ENCODE assay signal across 1 cellular context in the genomic region with DNA sequence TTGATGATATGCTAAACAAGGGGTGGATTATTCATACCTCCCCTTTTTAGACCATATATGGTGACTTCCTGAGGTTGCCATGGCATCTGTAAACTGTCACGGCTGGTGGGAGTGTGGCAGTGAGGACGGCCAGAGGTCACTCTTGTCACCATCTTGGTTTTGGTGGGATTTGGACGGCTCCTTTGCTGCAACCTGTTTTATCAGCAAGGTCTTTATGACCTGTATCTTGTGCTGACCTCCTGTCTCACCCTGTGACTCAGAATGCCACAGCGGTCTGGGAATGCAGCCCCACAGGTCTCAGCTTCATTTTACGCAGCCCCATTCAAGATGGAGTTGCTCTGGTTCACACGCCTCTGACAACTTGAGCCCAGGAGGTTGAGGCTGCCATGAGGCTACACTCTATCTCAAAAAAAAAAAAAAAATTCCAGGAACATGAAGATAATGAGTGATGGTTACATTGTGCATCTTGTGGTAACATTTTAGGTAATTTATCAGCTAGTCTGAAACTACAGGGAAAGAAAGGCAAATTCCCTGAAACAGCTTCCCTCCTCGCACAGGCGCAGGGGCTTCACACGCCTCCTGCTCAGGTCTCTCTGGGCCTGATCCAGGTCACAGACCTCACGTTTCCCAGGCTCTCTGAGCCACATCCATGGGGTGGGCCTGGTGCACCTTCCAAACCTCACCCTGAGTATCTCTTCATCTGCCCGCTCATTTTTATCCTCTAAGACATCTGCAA.
A peak's percentile ranks its signal among the peaks of the same experiment; 100 is the strongest.
TF ChIP-seq lines count a peak whose summit lies in the region.

No MANE protein-coding gene starts in this region.

TF ChIP-seq in K562, 482 proteins besides CTCF, POLR2A, EP300 and RAD21 (continued from another document):
- TF ChIP-seq TEAD1 (CRISPR knock-in tag; IDR thresholded peaks at IDR 0.05) (peak in 1 of 2 experiments; percentile 99; a peak in 2 of 4 replicates), E2F3 (CRISPR knock-in tag; IDR thresholded peaks at IDR 0.05) (peak; percentile 99), ADNP (tag; IDR thresholded peaks at IDR 0.05) (peak; percentile 19; the same call in 1 of the 2 replicates), RNF2 (IDR thresholded peaks at IDR 0.05) (peak; percentile 50; the same call in 1 of the 2 replicates), HSF4 (CRISPR knock-in tag; IDR thresholded peaks at IDR 0.05; ENCODE audit: borderline replicate concordance) (peak; percentile 98), RBBP5 (IDR thresholded peaks at IDR 0.05; ENCODE audit: borderline replicate concordance, insufficient read depth, low read length, poor library complexity, severe bottlenecking) (no peak), ZNF76 (CRISPR knock-in tag; IDR thresholded peaks at IDR 0.05; ENCODE audit: borderline replicate concordance) (peak; percentile 98), HIVEP1 (CRISPR knock-in tag; IDR thresholded peaks at IDR 0.05) (peak; percentile 98), CXXC5 (CRISPR knock-in tag; IDR thresholded peaks at IDR 0.05) (peak; percentile 98), PHF8 (IDR thresholded peaks at IDR 0.05; ENCODE audit: borderline replicate concordance, low read length) (no peak), NR2F6 (CRISPR knock-in tag; IDR thresholded peaks at IDR 0.05) (peak; percentile 92), GABPB2 (CRISPR knock-in tag; conservative IDR thresholded peaks at IDR 0.05) (0 out of 2 replicates have a peak, but pooled peaks have one; percentile 15), IFI16 (CRISPR knock-in tag; IDR thresholded peaks at IDR 0.05) (peak; percentile 96), ELF4 (CRISPR knock-in tag; IDR thresholded peaks at IDR 0.05) (peak; percentile 98), GATAD2B (IDR thresholded peaks at IDR 0.05; ENCODE audit: borderline replicate concordance) (no peak), NR1H2 (CRISPR knock-in tag; IDR thresholded peaks at IDR 0.05) (no peak), TCF7L2 (IDR thresholded peaks at IDR 0.05; ENCODE audit: low read depth, low read length) (no peak), FOXP1 (CRISPR knock-in tag; IDR thresholded peaks at IDR 0.05) (no peak), SOX6 (IDR thresholded peaks at IDR 0.05) (no peak), FOXJ2 (tag; IDR thresholded peaks at IDR 0.05) (0 out of 2 replicates have a peak, but pooled peaks have one; percentile 41), RBM34 (IDR thresholded peaks at IDR 0.05; ENCODE audit: borderline replicate concordance, insufficient read depth, low read length) (no peak), ZNF165 (CRISPR knock-in tag; IDR thresholded peaks at IDR 0.05; ENCODE audit: borderline replicate concordance) (peak; percentile 98), NFIC (IDR thresholded peaks at IDR 0.05) (no peak), RHOXF2B (CRISPR knock-in tag; conservative IDR thresholded peaks at IDR 0.05) (peak; percentile 96), SMAD3 (CRISPR knock-in tag; conservative IDR thresholded peaks at IDR 0.05) (peak; percentile 99), RBM17 (IDR thresholded peaks at IDR 0.05; ENCODE audit: borderline replicate concordance, low read depth, low read length) (no peak), ILK (tag; IDR thresholded peaks at IDR 0.05; ENCODE audit: borderline replicate concordance, low read depth) (peak; percentile 93), MCM7 (IDR thresholded peaks at IDR 0.05) (no peak), MTA1 (IDR thresholded peaks at IDR 0.05; ENCODE audit: borderline replicate concordance) (peak; percentile 72), POU5F1 (IDR thresholded peaks at IDR 0.05; ENCODE audit: borderline replicate concordance, low read depth, low read length, partially characterized antibody) (no peak), L3MBTL2 (IDR thresholded peaks at IDR 0.05) (peak; percentile 45; the same call in 1 of the 2 replicates), ZNF217 (CRISPR knock-in tag; IDR thresholded peaks at IDR 0.05) (no peak), ZBTB17 (CRISPR knock-in tag; IDR thresholded peaks at IDR 0.05) (peak; percentile 95), ETV6 (IDR thresholded peaks at IDR 0.05; ENCODE audit: borderline replicate concordance in 1 of 2, low read depth in 2 of 2, low read length in 1 of 2) (no peak), ETV6 (CRISPR knock-in tag; IDR thresholded peaks at IDR 0.05; ENCODE audit: borderline replicate concordance) (no peak)
- TF ChIP-seq, protein P1, sequence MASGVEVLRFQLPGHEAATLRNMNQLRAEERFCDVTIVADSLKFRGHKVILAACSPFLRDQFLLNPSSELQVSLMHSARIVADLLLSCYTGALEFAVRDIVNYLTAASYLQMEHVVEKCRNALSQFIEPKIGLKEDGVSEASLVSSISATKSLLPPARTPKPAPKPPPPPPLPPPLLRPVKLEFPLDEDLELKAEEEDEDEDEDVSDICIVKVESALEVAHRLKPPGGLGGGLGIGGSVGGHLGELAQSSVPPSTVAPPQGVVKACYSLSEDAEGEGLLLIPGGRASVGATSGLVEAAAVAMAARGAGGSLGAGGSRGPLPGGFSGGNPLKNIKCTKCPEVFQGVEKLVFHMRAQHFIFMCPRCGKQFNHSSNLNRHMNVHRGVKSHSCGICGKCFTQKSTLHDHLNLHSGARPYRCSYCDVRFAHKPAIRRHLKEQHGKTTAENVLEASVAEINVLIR (CRISPR knock-in tag; IDR thresholded peaks at IDR 0.05) = peak; percentile 92
- TF ChIP-seq, protein P2, sequence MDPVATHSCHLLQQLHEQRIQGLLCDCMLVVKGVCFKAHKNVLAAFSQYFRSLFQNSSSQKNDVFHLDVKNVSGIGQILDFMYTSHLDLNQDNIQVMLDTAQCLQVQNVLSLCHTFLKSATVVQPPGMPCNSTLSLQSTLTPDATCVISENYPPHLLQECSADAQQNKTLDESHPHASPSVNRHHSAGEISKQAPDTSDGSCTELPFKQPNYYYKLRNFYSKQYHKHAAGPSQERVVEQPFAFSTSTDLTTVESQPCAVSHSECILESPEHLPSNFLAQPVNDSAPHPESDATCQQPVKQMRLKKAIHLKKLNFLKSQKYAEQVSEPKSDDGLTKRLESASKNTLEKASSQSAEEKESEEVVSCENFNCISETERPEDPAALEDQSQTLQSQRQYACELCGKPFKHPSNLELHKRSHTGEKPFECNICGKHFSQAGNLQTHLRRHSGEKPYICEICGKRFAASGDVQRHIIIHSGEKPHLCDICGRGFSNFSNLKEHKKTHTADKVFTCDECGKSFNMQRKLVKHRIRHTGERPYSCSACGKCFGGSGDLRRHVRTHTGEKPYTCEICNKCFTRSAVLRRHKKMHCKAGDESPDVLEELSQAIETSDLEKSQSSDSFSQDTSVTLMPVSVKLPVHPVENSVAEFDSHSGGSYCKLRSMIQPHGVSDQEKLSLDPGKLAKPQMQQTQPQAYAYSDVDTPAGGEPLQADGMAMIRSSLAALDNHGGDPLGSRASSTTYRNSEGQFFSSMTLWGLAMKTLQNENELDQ (CRISPR knock-in tag; IDR thresholded peaks at IDR 0.05; ENCODE audit: borderline replicate concordance) = no peak
- TF ChIP-seq, protein P3, sequence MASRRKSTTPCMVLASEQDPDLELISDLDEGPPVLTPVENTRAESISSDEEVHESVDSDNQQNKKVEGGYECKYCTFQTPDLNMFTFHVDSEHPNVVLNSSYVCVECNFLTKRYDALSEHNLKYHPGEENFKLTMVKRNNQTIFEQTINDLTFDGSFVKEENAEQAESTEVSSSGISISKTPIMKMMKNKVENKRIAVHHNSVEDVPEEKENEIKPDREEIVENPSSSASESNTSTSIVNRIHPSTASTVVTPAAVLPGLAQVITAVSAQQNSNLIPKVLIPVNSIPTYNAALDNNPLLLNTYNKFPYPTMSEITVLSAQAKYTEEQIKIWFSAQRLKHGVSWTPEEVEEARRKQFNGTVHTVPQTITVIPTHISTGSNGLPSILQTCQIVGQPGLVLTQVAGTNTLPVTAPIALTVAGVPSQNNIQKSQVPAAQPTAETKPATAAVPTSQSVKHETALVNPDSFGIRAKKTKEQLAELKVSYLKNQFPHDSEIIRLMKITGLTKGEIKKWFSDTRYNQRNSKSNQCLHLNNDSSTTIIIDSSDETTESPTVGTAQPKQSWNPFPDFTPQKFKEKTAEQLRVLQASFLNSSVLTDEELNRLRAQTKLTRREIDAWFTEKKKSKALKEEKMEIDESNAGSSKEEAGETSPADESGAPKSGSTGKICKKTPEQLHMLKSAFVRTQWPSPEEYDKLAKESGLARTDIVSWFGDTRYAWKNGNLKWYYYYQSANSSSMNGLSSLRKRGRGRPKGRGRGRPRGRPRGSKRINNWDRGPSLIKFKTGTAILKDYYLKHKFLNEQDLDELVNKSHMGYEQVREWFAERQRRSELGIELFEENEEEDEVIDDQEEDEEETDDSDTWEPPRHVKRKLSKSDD (conservative IDR thresholded peaks at IDR 0.05; ENCODE audit: low read length) = no peak
- TF ChIP-seq, protein P4, sequence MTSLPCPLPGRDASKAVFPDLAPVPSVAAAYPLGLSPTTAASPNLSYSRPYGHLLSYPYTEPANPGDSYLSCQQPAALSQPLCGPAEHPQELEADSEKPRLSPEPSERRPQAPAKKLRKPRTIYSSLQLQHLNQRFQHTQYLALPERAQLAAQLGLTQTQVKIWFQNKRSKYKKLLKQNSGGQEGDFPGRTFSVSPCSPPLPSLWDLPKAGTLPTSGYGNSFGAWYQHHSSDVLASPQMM (CRISPR knock-in tag; IDR thresholded peaks at IDR 0.05) = no peak
- TF ChIP-seq, protein P5, sequence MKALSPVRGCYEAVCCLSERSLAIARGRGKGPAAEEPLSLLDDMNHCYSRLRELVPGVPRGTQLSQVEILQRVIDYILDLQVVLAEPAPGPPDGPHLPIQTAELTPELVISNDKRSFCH (CRISPR knock-in tag; IDR thresholded peaks at IDR 0.05) = peak; percentile 96
- TF ChIP-seq, protein P5 (tag; IDR thresholded peaks at IDR 0.05) = peak; percentile 100
- TF ChIP-seq, protein P6, sequence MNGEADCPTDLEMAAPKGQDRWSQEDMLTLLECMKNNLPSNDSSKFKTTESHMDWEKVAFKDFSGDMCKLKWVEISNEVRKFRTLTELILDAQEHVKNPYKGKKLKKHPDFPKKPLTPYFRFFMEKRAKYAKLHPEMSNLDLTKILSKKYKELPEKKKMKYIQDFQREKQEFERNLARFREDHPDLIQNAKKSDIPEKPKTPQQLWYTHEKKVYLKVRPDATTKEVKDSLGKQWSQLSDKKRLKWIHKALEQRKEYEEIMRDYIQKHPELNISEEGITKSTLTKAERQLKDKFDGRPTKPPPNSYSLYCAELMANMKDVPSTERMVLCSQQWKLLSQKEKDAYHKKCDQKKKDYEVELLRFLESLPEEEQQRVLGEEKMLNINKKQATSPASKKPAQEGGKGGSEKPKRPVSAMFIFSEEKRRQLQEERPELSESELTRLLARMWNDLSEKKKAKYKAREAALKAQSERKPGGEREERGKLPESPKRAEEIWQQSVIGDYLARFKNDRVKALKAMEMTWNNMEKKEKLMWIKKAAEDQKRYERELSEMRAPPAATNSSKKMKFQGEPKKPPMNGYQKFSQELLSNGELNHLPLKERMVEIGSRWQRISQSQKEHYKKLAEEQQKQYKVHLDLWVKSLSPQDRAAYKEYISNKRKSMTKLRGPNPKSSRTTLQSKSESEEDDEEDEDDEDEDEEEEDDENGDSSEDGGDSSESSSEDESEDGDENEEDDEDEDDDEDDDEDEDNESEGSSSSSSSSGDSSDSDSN (IDR thresholded peaks at IDR 0.05; ENCODE audit: borderline replicate concordance in 1 of 2, low read depth in 2 of 2, low read length in 2 of 2) = no peak
- TF ChIP-seq, protein P7, sequence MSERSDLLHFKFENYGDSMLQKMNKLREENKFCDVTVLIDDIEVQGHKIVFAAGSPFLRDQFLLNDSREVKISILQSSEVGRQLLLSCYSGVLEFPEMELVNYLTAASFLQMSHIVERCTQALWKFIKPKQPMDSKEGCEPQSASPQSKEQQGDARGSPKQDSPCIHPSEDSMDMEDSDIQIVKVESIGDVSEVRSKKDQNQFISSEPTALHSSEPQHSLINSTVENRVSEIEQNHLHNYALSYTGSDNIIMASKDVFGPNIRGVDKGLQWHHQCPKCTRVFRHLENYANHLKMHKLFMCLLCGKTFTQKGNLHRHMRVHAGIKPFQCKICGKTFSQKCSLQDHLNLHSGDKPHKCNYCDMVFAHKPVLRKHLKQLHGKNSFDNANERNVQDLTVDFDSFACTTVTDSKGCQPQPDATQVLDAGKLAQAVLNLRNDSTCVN (CRISPR knock-in tag; IDR thresholded peaks at IDR 0.05) = peak; percentile 98
- TF ChIP-seq, protein P8, sequence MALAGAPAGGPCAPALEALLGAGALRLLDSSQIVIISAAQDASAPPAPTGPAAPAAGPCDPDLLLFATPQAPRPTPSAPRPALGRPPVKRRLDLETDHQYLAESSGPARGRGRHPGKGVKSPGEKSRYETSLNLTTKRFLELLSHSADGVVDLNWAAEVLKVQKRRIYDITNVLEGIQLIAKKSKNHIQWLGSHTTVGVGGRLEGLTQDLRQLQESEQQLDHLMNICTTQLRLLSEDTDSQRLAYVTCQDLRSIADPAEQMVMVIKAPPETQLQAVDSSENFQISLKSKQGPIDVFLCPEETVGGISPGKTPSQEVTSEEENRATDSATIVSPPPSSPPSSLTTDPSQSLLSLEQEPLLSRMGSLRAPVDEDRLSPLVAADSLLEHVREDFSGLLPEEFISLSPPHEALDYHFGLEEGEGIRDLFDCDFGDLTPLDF (CRISPR knock-in tag; IDR thresholded peaks at IDR 0.05) = no peak
- TF ChIP-seq, protein P9, sequence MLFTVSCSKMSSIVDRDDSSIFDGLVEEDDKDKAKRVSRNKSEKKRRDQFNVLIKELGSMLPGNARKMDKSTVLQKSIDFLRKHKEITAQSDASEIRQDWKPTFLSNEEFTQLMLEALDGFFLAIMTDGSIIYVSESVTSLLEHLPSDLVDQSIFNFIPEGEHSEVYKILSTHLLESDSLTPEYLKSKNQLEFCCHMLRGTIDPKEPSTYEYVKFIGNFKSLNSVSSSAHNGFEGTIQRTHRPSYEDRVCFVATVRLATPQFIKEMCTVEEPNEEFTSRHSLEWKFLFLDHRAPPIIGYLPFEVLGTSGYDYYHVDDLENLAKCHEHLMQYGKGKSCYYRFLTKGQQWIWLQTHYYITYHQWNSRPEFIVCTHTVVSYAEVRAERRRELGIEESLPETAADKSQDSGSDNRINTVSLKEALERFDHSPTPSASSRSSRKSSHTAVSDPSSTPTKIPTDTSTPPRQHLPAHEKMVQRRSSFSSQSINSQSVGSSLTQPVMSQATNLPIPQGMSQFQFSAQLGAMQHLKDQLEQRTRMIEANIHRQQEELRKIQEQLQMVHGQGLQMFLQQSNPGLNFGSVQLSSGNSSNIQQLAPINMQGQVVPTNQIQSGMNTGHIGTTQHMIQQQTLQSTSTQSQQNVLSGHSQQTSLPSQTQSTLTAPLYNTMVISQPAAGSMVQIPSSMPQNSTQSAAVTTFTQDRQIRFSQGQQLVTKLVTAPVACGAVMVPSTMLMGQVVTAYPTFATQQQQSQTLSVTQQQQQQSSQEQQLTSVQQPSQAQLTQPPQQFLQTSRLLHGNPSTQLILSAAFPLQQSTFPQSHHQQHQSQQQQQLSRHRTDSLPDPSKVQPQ (CRISPR knock-in tag; IDR thresholded peaks at IDR 0.05; ENCODE audit: borderline replicate concordance) = peak; percentile 79; the same call in 1 of the 2 replicates
- TF ChIP-seq, protein P10, sequence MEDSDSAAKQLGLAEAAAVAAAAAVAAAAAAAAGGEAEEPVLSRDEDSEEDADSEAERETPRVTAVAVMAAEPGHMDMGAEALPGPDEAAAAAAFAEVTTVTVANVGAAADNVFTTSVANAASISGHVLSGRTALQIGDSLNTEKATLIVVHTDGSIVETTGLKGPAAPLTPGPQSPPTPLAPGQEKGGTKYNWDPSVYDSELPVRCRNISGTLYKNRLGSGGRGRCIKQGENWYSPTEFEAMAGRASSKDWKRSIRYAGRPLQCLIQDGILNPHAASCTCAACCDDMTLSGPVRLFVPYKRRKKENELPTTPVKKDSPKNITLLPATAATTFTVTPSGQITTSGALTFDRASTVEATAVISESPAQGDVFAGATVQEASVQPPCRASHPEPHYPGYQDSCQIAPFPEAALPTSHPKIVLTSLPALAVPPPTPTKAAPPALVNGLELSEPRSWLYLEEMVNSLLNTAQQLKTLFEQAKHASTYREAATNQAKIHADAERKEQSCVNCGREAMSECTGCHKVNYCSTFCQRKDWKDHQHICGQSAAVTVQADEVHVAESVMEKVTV (CRISPR knock-in tag; IDR thresholded peaks at IDR 0.05) = peak; percentile 54; the same call in 1 of the 2 replicates
